8 cellular contexts compared by ENCODE assay signal in the genomic region with DNA sequence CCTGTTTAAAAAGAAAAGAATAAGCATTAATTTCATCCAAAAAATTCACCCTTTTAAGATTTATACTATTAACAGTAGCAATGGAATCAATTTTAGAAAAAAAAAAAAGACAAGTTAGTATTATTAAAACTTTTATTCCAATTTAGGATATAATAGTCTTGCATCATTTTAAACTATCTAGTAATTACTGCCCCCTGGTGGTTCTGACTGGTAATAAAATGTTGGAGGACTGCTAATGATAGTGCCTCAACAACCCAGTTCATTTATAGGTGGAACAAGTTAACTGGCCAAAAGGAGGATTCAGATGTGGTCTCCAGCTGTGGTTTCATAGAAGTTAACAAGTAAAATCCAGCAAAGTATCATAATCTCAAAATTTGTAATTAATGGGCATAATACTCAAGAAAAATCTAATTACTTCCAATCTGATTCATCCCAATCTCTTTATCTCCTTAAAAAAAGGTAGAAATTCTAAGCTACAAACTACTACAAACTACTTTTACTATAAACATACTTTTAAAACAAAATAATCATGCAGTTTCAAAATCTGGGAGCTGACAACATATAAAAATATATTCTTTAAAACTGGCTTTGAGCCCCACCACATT. TPM values are rescaled to one million over a fixed set of nuclear protein-coding genes. Genes with fewer than 3 reads are reported as not detected.
A peak's percentile ranks its signal among the peaks of the same experiment; 100 is the strongest.
DNase-seq lines count a peak whose midpoint lies in the region; ATAC-seq and TF ChIP-seq lines count a peak whose summit lies in the region.

No MANE protein-coding gene starts in this region.

- DNase-seq in DMS53 treated with DMSO at 0.1 percent for 48 hours (lab: John Stamatoyannopoulos, UW; ENCODE audit: unreplicated experiment) (peak; percentile 38), NCI-H748 (lab: John Stamatoyannopoulos, UW; ENCODE audit: unreplicated experiment) (peak; percentile 50), activated T-cell treated with anti-CD3 and anti-CD28 coated beads for 48 hours (ENCODE audit: low read depth) (peak; percentile 9), prostate gland (ENCODE audit: low spot score) (peak; percentile 61)

- intact Hi-C loops in prostate gland (cut with DNase I), result loop anchor here (10.0 kb wide), 1 partner anchor 300 kb away; the partner anchor contains the start of gene ZBBX

- no peaks in the 10 kb centered on the region for H3K27me3 ChIP-seq in gastroesophageal sphincter
- no peaks in the 10 kb centered on the region for H3K27me3 ChIP-seq in prostate gland (replicated peaks; ENCODE audit: insufficient read depth)

- TF ChIP-seq EP300 in gastroesophageal sphincter (IDR thresholded peaks at IDR 0.05), result no peak

- H3K4me1 ChIP-seq in gastroesophageal sphincter (no peaks in the 10 kb centered on the region), prostate gland (replicated peaks) (no peaks in the 10 kb centered on the region)

- H3K36me3 ChIP-seq in gastroesophageal sphincter, result peaks cover 0 to 52% of the 10 kb centered on the region in 2 donors
- no peaks in the 10 kb centered on the region for H3K36me3 ChIP-seq in prostate gland

- TF ChIP-seq POLR2A in gastroesophageal sphincter (IDR thresholded peaks at IDR 0.05), result no peak
- no peak for TF ChIP-seq POLR2A in prostate gland (IDR thresholded peaks at IDR 0.05)

- no peak overlapping the region for H3K27ac ChIP-seq in gastroesophageal sphincter
- no peak overlapping the region for H3K27ac ChIP-seq in prostate gland

- no peak overlapping the region for H3K4me3 ChIP-seq in gastroesophageal sphincter
- no peak overlapping the region for H3K4me3 ChIP-seq in prostate gland

- H3K9me3 ChIP-seq in gastroesophageal sphincter, result no peaks in the 10 kb centered on the region
- H3K9me3 ChIP-seq in prostate gland, result no peaks in the 10 kb centered on the region

- TF ChIP-seq CTCF in gastroesophageal sphincter (IDR thresholded peaks at IDR 0.05), result peak; percentile 58 to 75 (median 66)
- TF ChIP-seq CTCF in prostate gland (IDR thresholded peaks at IDR 0.05), result peak; percentile 36 to 84 (median 55)

- ATAC-seq in GM19395 (IDR thresholded peaks at IDR 0.05; ENCODE audit: unreplicated experiment), result peak; percentile 86
- peak; percentile 76 for ATAC-seq in HG03460 (IDR thresholded peaks at IDR 0.05; ENCODE audit: unreplicated experiment)
- ATAC-seq in gastroesophageal sphincter, result peak; percentile 34
- ATAC-seq in GM18520 (IDR thresholded peaks at IDR 0.05; ENCODE audit: unreplicated experiment), result no peak

RNA-seq across cellular contexts. Expression of gene WDR49, which starts 30.7 kb away (rescaled TPM):
- total RNA-seq in gastroesophageal sphincter (1 to 10 TPM; 1.6 to 8.7 (median 4.9) TPM), prostate gland (1 to 10 TPM in 1 of 2 donors, under 1 TPM in 1; 0.45 to 1.5 TPM)

RNA-seq across cellular contexts. Expression of gene PDCD10, which starts 50.2 kb away (rescaled TPM):
- total RNA-seq in gastroesophageal sphincter (10 to 100 TPM; 53.6 to 95.4 (median 68.5) TPM), prostate gland (10 to 100 TPM; 50.3 to 58.1 TPM)

RNA-seq across cellular contexts. Expression of gene SERPINI1, which starts 51.0 kb away (rescaled TPM):
- total RNA-seq in gastroesophageal sphincter, result 10 to 100 TPM in 1 of 4 donors, 1 to 10 TPM in 3; 1.6 to 13.1 (median 4.9) TPM
- 10 to 100 TPM in 1 of 2 donors, 1 to 10 TPM in 1; 2.3 to 15.3 TPM for total RNA-seq in prostate gland

Comparison
In these comparisons a context has a peak if more than half of its experiments do, and no peak if none do; other contexts are left out.
1. DNase-seq: peak in every context shown above with its lines; median percentile 61 in prostate gland; 50 in NCI-H748; 38 in DMS53 treated with DMSO at 0.1 percent for 48 hours; 9 in activated T-cell treated with anti-CD3 and anti-CD28 coated beads for 48 hours.